ENCODE assay signal across 1 cellular context in the genomic region with DNA sequence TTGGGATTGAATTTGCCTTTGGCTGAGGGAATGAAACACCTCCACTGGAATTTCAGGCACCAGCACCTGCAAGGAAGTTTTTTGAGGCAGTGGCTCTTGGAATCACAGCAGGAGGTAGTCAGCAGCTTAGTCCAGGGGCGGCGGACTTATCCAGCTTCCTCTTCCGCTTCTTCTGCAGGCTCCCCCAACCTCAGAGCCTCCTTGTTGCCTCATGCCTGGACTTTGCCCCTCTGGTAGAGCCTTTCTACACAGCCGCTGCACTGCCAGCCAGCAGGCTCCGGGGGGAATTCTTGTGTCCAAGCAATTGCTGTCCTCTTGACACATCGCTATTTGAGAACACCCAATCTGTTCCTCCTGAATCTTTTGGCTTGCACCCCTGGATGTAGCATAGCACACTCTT.
TF ChIP-seq lines count a peak whose summit lies in the region.

No MANE protein-coding gene starts in this region.

TF ChIP-seq in HepG2, 621 proteins besides CTCF, POLR2A, EP300 and RAD21 (continued from another document and continues in another):
- TF ChIP-seq NFE2L2 (IDR thresholded peaks at IDR 0.05; ENCODE audit: low read length): no peak
- TF ChIP-seq ARHGAP35 (CRISPR knock-in tag; IDR thresholded peaks at IDR 0.05; ENCODE audit: borderline replicate concordance): no peak
- TF ChIP-seq KAT2B (IDR thresholded peaks at IDR 0.05; ENCODE audit: borderline replicate concordance, low read depth, low read length): no peak
- TF ChIP-seq ARNTL (CRISPR knock-in tag; IDR thresholded peaks at IDR 0.05): 0 out of 2 replicates have a peak, but pooled peaks have one; percentile 20
- TF ChIP-seq, protein P1, sequence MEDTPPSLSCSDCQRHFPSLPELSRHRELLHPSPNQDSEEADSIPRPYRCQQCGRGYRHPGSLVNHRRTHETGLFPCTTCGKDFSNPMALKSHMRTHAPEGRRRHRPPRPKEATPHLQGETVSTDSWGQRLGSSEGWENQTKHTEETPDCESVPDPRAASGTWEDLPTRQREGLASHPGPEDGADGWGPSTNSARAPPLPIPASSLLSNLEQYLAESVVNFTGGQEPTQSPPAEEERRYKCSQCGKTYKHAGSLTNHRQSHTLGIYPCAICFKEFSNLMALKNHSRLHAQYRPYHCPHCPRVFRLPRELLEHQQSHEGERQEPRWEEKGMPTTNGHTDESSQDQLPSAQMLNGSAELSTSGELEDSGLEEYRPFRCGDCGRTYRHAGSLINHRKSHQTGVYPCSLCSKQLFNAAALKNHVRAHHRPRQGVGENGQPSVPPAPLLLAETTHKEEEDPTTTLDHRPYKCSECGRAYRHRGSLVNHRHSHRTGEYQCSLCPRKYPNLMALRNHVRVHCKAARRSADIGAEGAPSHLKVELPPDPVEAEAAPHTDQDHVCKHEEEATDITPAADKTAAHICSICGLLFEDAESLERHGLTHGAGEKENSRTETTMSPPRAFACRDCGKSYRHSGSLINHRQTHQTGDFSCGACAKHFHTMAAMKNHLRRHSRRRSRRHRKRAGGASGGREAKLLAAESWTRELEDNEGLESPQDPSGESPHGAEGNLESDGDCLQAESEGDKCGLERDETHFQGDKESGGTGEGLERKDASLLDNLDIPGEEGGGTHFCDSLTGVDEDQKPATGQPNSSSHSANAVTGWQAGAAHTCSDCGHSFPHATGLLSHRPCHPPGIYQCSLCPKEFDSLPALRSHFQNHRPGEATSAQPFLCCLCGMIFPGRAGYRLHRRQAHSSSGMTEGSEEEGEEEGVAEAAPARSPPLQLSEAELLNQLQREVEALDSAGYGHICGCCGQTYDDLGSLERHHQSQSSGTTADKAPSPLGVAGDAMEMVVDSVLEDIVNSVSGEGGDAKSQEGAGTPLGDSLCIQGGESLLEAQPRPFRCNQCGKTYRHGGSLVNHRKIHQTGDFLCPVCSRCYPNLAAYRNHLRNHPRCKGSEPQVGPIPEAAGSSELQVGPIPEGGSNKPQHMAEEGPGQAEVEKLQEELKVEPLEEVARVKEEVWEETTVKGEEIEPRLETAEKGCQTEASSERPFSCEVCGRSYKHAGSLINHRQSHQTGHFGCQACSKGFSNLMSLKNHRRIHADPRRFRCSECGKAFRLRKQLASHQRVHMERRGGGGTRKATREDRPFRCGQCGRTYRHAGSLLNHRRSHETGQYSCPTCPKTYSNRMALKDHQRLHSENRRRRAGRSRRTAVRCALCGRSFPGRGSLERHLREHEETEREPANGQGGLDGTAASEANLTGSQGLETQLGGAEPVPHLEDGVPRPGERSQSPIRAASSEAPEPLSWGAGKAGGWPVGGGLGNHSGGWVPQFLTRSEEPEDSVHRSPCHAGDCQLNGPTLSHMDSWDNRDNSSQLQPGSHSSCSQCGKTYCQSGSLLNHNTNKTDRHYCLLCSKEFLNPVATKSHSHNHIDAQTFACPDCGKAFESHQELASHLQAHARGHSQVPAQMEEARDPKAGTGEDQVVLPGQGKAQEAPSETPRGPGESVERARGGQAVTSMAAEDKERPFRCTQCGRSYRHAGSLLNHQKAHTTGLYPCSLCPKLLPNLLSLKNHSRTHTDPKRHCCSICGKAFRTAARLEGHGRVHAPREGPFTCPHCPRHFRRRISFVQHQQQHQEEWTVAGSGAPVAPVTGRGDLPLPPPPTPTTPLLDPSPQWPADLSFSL (CRISPR knock-in tag; IDR thresholded peaks at IDR 0.05): no peak
- TF ChIP-seq ATM (IDR thresholded peaks at IDR 0.05; ENCODE audit: borderline replicate concordance): no peak
- TF ChIP-seq, protein P2, sequence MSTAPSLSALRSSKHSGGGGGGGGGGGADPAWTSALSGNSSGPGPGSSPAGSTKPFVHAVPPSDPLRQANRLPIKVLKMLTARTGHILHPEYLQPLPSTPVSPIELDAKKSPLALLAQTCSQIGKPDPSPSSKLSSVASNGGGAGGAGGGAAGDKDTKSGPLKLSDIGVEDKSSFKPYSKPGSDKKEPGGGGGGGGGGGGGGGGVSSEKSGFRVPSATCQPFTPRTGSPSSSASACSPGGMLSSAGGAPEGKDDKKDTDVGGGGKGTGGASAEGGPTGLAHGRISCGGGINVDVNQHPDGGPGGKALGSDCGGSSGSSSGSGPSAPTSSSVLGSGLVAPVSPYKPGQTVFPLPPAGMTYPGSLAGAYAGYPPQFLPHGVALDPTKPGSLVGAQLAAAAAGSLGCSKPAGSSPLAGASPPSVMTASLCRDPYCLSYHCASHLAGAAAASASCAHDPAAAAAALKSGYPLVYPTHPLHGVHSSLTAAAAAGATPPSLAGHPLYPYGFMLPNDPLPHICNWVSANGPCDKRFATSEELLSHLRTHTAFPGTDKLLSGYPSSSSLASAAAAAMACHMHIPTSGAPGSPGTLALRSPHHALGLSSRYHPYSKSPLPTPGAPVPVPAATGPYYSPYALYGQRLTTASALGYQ (CRISPR knock-in tag; IDR thresholded peaks at IDR 0.05): no peak
- TF ChIP-seq, protein P3, sequence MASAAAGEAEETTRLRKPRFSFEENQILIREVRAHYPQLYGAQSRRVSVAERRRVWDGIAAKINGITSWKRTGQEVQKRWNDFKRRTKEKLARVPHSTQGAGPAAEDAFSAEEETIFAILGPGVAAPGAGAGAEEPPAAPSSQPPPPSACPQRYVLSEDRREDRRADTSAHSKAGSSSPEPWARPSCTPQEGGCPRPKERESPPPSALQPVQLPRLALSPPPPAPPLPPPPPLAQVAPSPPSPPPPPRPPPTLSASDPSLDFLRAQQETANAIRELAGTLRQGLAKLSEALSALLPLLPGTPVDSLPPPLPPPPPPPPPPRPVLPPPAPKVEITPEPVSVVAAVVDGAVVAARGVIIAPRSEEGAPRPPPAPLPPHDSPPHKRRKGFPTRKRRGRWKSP (CRISPR knock-in tag; IDR thresholded peaks at IDR 0.05): no peak
- no peak for TF ChIP-seq ZNF382 (CRISPR knock-in tag; IDR thresholded peaks at IDR 0.05; ENCODE audit: borderline replicate concordance)
- no peak for TF ChIP-seq ZNF562 (CRISPR knock-in tag; IDR thresholded peaks at IDR 0.05; ENCODE audit: borderline replicate concordance)
- TF ChIP-seq, protein P4, sequence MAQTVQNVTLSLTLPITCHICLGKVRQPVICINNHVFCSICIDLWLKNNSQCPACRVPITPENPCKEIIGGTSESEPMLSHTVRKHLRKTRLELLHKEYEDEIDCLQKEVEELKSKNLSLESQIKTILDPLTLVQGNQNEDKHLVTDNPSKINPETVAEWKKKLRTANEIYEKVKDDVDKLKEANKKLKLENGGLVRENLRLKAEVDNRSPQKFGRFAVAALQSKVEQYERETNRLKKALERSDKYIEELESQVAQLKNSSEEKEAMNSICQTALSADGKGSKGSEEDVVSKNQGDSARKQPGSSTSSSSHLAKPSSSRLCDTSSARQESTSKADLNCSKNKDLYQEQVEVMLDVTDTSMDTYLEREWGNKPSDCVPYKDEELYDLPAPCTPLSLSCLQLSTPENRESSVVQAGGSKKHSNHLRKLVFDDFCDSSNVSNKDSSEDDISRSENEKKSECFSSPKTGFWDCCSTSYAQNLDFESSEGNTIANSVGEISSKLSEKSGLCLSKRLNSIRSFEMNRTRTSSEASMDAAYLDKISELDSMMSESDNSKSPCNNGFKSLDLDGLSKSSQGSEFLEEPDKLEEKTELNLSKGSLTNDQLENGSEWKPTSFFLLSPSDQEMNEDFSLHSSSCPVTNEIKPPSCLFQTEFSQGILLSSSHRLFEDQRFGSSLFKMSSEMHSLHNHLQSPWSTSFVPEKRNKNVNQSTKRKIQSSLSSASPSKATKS (CRISPR knock-in tag; IDR thresholded peaks at IDR 0.05): no peak
- TF ChIP-seq ZNF251 (CRISPR knock-in tag; IDR thresholded peaks at IDR 0.05): no peak
- no peak for TF ChIP-seq REPIN1 (CRISPR knock-in tag; IDR thresholded peaks at IDR 0.05; ENCODE audit: borderline replicate concordance, low read depth)
- TF ChIP-seq KLF11 (CRISPR knock-in tag; IDR thresholded peaks at IDR 0.05): no peak
- TF ChIP-seq, protein P5, sequence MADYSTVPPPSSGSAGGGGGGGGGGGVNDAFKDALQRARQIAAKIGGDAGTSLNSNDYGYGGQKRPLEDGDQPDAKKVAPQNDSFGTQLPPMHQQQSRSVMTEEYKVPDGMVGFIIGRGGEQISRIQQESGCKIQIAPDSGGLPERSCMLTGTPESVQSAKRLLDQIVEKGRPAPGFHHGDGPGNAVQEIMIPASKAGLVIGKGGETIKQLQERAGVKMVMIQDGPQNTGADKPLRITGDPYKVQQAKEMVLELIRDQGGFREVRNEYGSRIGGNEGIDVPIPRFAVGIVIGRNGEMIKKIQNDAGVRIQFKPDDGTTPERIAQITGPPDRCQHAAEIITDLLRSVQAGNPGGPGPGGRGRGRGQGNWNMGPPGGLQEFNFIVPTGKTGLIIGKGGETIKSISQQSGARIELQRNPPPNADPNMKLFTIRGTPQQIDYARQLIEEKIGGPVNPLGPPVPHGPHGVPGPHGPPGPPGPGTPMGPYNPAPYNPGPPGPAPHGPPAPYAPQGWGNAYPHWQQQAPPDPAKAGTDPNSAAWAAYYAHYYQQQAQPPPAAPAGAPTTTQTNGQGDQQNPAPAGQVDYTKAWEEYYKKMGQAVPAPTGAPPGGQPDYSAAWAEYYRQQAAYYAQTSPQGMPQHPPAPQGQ (CRISPR knock-in tag; IDR thresholded peaks at IDR 0.05; ENCODE audit: borderline replicate concordance): no peak
- TF ChIP-seq ZNF879 (CRISPR knock-in tag; IDR thresholded peaks at IDR 0.05): no peak
- 0 out of 2 replicates have a peak, but pooled peaks have one; percentile 43 for TF ChIP-seq MEF2D (CRISPR knock-in tag; IDR thresholded peaks at IDR 0.05)
- TF ChIP-seq BCL6 (CRISPR knock-in tag; IDR thresholded peaks at IDR 0.05): 0 out of 2 replicates have a peak, but pooled peaks have one; percentile 13
- TF ChIP-seq GTF3A (CRISPR knock-in tag; conservative IDR thresholded peaks at IDR 0.05): no peak
- TF ChIP-seq, protein P6, sequence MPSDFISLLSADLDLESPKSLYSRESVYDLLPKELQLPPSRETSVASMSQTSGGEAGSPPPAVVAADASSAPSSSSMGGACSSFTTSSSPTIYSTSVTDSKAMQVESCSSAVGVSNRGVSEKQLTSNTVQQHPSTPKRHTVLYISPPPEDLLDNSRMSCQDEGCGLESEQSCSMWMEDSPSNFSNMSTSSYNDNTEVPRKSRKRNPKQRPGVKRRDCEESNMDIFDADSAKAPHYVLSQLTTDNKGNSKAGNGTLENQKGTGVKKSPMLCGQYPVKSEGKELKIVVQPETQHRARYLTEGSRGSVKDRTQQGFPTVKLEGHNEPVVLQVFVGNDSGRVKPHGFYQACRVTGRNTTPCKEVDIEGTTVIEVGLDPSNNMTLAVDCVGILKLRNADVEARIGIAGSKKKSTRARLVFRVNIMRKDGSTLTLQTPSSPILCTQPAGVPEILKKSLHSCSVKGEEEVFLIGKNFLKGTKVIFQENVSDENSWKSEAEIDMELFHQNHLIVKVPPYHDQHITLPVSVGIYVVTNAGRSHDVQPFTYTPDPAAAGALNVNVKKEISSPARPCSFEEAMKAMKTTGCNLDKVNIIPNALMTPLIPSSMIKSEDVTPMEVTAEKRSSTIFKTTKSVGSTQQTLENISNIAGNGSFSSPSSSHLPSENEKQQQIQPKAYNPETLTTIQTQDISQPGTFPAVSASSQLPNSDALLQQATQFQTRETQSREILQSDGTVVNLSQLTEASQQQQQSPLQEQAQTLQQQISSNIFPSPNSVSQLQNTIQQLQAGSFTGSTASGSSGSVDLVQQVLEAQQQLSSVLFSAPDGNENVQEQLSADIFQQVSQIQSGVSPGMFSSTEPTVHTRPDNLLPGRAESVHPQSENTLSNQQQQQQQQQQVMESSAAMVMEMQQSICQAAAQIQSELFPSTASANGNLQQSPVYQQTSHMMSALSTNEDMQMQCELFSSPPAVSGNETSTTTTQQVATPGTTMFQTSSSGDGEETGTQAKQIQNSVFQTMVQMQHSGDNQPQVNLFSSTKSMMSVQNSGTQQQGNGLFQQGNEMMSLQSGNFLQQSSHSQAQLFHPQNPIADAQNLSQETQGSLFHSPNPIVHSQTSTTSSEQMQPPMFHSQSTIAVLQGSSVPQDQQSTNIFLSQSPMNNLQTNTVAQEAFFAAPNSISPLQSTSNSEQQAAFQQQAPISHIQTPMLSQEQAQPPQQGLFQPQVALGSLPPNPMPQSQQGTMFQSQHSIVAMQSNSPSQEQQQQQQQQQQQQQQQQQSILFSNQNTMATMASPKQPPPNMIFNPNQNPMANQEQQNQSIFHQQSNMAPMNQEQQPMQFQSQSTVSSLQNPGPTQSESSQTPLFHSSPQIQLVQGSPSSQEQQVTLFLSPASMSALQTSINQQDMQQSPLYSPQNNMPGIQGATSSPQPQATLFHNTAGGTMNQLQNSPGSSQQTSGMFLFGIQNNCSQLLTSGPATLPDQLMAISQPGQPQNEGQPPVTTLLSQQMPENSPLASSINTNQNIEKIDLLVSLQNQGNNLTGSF (CRISPR knock-in tag; IDR thresholded peaks at IDR 0.05): no peak
- no peak for TF ChIP-seq HNRNPK (IDR thresholded peaks at IDR 0.05; ENCODE audit: low read depth, low read length, poor library complexity, severe bottlenecking)
- TF ChIP-seq PHF8 (CRISPR knock-in tag; IDR thresholded peaks at IDR 0.05): peak; percentile 50
- TF ChIP-seq HOXD1 (CRISPR knock-in tag; IDR thresholded peaks at IDR 0.05): no peak
- TF ChIP-seq, protein P7, sequence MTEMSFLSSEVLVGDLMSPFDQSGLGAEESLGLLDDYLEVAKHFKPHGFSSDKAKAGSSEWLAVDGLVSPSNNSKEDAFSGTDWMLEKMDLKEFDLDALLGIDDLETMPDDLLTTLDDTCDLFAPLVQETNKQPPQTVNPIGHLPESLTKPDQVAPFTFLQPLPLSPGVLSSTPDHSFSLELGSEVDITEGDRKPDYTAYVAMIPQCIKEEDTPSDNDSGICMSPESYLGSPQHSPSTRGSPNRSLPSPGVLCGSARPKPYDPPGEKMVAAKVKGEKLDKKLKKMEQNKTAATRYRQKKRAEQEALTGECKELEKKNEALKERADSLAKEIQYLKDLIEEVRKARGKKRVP (CRISPR knock-in tag; IDR thresholded peaks at IDR 0.05): peak in 1 of 2 experiments; percentile 84; a peak in 2 of 4 replicates
- no peak for TF ChIP-seq TCF12 (IDR thresholded peaks at IDR 0.05)
- no peak for TF ChIP-seq TCF12 (CRISPR knock-in tag; IDR thresholded peaks at IDR 0.05)
- 0 out of 2 replicates have a peak, but pooled peaks have one; percentile 72 for TF ChIP-seq DNMT3B (CRISPR knock-in tag; conservative IDR thresholded peaks at IDR 0.05)
- no peak for TF ChIP-seq JUN (CRISPR knock-in tag; IDR thresholded peaks at IDR 0.05)
- no peak for TF ChIP-seq ZBTB42 (CRISPR knock-in tag; IDR thresholded peaks at IDR 0.05)
- TF ChIP-seq, protein P8, sequence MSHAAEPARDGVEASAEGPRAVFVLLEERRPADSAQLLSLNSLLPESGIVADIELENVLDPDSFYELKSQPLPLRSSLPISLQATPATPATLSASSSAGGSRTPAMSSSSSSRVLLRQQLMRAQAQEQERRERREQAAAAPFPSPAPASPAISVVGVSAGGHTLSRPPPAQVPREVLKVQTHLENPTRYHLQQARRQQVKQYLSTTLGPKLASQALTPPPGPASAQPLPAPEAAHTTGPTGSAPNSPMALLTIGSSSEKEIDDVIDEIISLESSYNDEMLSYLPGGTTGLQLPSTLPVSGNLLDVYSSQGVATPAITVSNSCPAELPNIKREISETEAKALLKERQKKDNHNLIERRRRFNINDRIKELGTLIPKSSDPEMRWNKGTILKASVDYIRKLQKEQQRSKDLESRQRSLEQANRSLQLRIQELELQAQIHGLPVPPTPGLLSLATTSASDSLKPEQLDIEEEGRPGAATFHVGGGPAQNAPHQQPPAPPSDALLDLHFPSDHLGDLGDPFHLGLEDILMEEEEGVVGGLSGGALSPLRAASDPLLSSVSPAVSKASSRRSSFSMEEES (CRISPR knock-in tag; IDR thresholded peaks at IDR 0.05): no peak; the same call in 1 of the 2 replicates
- TF ChIP-seq POLR2G (IDR thresholded peaks at IDR 0.05; ENCODE audit: low read depth, low read length): peak; percentile 61
- no peak for TF ChIP-seq STAT5B (CRISPR knock-in tag; IDR thresholded peaks at IDR 0.05)
- peak; percentile 80; the same call in 1 of the 2 replicates for TF ChIP-seq ZNF614 (CRISPR knock-in tag; IDR thresholded peaks at IDR 0.05; ENCODE audit: borderline replicate concordance)
- TF ChIP-seq GABPB1 (CRISPR knock-in tag; IDR thresholded peaks at IDR 0.05): peak; percentile 63
- no peak for TF ChIP-seq RFX3 (CRISPR knock-in tag; IDR thresholded peaks at IDR 0.05)
- peak; percentile 48; the same call in 1 of the 2 replicates for TF ChIP-seq ZNF605 (CRISPR knock-in tag; IDR thresholded peaks at IDR 0.05)
- no peak for TF ChIP-seq ZFYVE20 (CRISPR knock-in tag; IDR thresholded peaks at IDR 0.05; ENCODE audit: borderline replicate concordance, low read depth)
- no peak for TF ChIP-seq ZNF615 (CRISPR knock-in tag; IDR thresholded peaks at IDR 0.05; ENCODE audit: borderline replicate concordance)
